In genomic region chr7:105389090-105389650, GRCh38 we compare ENCODE assay signal across 8 cellular contexts. TPM values are rescaled to one million over a fixed set of nuclear protein-coding genes. Genes with fewer than 3 reads are reported as not detected.
A peak's percentile ranks its signal among the peaks of the same experiment; 100 is the strongest.
DNase-seq lines count a peak whose midpoint lies in the region; ATAC-seq and TF ChIP-seq lines count a peak whose summit lies in the region.

No MANE protein-coding gene starts in this region.

- H3K27ac Mint-ChIP-seq in activated T-helper 2 cell treated with anti-CD3 and anti-CD28 coated beads, Interferon-gamma antibody, Interleukin-2, Interleukin-4, amounts not matched to agents 10 μg/mL and 5 μg/mL and 100 μg/mL, durations not matched to agents 14 hours and 24 hours and 36 hours = peak overlapping the region; percentile 95

- intact Hi-C loops in activated T-helper 2 cell treated with anti-CD3 and anti-CD28 coated beads, Interferon-gamma antibody, Interleukin-2, Interleukin-4, amounts not matched to agents 10 μg/mL and 5 μg/mL and 100 μg/mL, durations not matched to agents 14 hours and 24 hours and 36 hours (cut with micrococcal nuclease) = loop anchor here (2.0 to 5.0 kb wide), 2 partner anchors 36 to 92 kb away; no protein-coding TSS in a partner anchor

- TF ChIP-seq CTCF in AG04450 (IDR thresholded peaks at IDR 0.05; ENCODE audit: low read depth, low read length) (0 out of 2 replicates have a peak, but pooled peaks have one; percentile 5), foreskin keratinocyte (conservative IDR thresholded peaks at IDR 0.05) (peak; percentile 11), neutrophil (IDR thresholded peaks at IDR 0.05) (no peak)

- H3K4me3 ChIP-seq in AG04450 (ENCODE audit: low read depth, low read length) = peak overlapping the region; percentile 74
- peak overlapping the region; percentile 53 to 56 for H3K4me3 ChIP-seq in neutrophil (ENCODE audit: low read depth in 1 of 2, low read length in 1 of 2)

- H3K27me3 Mint-ChIP-seq in activated T-helper 2 cell treated with anti-CD3 and anti-CD28 coated beads, Interferon-gamma antibody, Interleukin-2, Interleukin-4, amounts not matched to agents 10 μg/mL and 5 μg/mL and 100 μg/mL, durations not matched to agents 14 hours and 24 hours and 36 hours (ENCODE audit: low read depth) = no peaks in the 10 kb centered on the region

- DNase-seq in AG04450 (ENCODE audit: low read depth, low spot score) = no peak
- peak; percentile 48 for DNase-seq in NCI-H774 (lab: John Stamatoyannopoulos, UW)
- peak; percentile 28 for DNase-seq in activated T-helper 2 cell treated with anti-CD3 and anti-CD28 coated beads, Interferon-gamma antibody, Interleukin-2, Interleukin-4, amounts not matched to agents 10 μg/mL and 5 μg/mL and 100 μg/mL, durations not matched to agents 14 hours and 24 hours and 36 hours (ENCODE audit: low spot score)
- DNase-seq in foreskin keratinocyte = peak; percentile 26 to 47

- peaks cover 20% of the 10 kb centered on the region for H3K4me1 Mint-ChIP-seq in activated T-helper 2 cell treated with anti-CD3 and anti-CD28 coated beads, Interferon-gamma antibody, Interleukin-2, Interleukin-4, amounts not matched to agents 10 μg/mL and 5 μg/mL and 100 μg/mL, durations not matched to agents 14 hours and 24 hours and 36 hours (ENCODE audit: low read depth)

- POLR2A ChIA-PET in AG04450 (lab: Yijun Ruan, JAX) = interaction anchor here (0.8 to 1.7 kb wide), 4 partner anchors 9 to 408 kb away, joined by 3 to 12 read pairs (median 4); partner anchors contain the start of gene KMT2E

- H3K36me3 ChIP-seq in neutrophil = peaks cover 8% of the 10 kb centered on the region

- CTCF ChIA-PET in AG04450 (lab: Charles Lee) = interaction anchor here (0.7 kb wide), 1 partner anchor 83 kb away, joined by 3 read pairs; no protein-coding TSS in a partner anchor

- no peak overlapping the region for H3K27ac ChIP-seq in AG04450 (ENCODE audit: low read depth, low read length)
- no peak overlapping the region for H3K27ac ChIP-seq in foreskin keratinocyte
- H3K27ac ChIP-seq in neutrophil = peak overlapping the region; percentile 86

- no peaks in the 10 kb centered on the region for H3K27me3 ChIP-seq in AG04450 (ENCODE audit: control insufficient read depth, insufficient read depth, low read length)
- no peaks in the 10 kb centered on the region for H3K27me3 ChIP-seq in foreskin keratinocyte
- peaks cover 38% of the 10 kb centered on the region for H3K27me3 ChIP-seq in neutrophil

- H3K4me3 Mint-ChIP-seq in activated T-helper 2 cell treated with anti-CD3 and anti-CD28 coated beads, Interferon-gamma antibody, Interleukin-2, Interleukin-4, amounts not matched to agents 10 μg/mL and 5 μg/mL and 100 μg/mL, durations not matched to agents 14 hours and 24 hours and 36 hours (ENCODE audit: low read depth) = peak overlapping the region; percentile 97

- H3K9me3 ChIP-seq in AG04450 (ENCODE audit: control insufficient read depth, insufficient read depth, low read length) (no peaks in the 10 kb centered on the region), neutrophil (no peaks in the 10 kb centered on the region)

- no peaks in the 10 kb centered on the region for H3K4me1 ChIP-seq in foreskin keratinocyte
- peaks cover 13 to 14% of the 10 kb centered on the region in 2 experiments for H3K4me1 ChIP-seq in neutrophil (ENCODE audit: control insufficient read depth in 1 of 2, insufficient read depth in 1 of 2, low read depth in 1 of 2, low read length in 1 of 2)

- no peaks in the 10 kb centered on the region for H3K9me3 Mint-ChIP-seq in activated T-helper 2 cell treated with anti-CD3 and anti-CD28 coated beads, Interferon-gamma antibody, Interleukin-2, Interleukin-4, amounts not matched to agents 10 μg/mL and 5 μg/mL and 100 μg/mL, durations not matched to agents 14 hours and 24 hours and 36 hours

- H3K36me3 Mint-ChIP-seq in activated T-helper 2 cell treated with anti-CD3 and anti-CD28 coated beads, Interferon-gamma antibody, Interleukin-2, Interleukin-4, amounts not matched to agents 10 μg/mL and 5 μg/mL and 100 μg/mL, durations not matched to agents 14 hours and 24 hours and 36 hours (ENCODE audit: low read depth) = peaks cover 9% of the 10 kb centered on the region

- ATAC-seq in GM18867 (IDR thresholded peaks at IDR 0.05; ENCODE audit: unreplicated experiment) = peak; percentile 28
- peak; percentile 34 for ATAC-seq in HG03196 (IDR thresholded peaks at IDR 0.05; ENCODE audit: unreplicated experiment)
- peak; percentile 71 for ATAC-seq in foreskin keratinocyte
- ATAC-seq in HG03108 (IDR thresholded peaks at IDR 0.05; ENCODE audit: unreplicated experiment) = no peak

RNA-seq across cellular contexts. Expression of gene SRPK2, which starts 0.4 kb away (rescaled TPM):
- polyA plus RNA-seq in AG04450 (2011; rRNA removed) (22.4 and 23.7 TPM in 2 replicates), foreskin keratinocyte (11.7 and 14.2 TPM in 2 replicates)
- polyA minus RNA-seq in AG04450 (2011; rRNA and poly(A)+ RNA removed) = 22.1 and 28.9 TPM in 2 replicates
- total RNA-seq in activated T-helper 2 cell treated with anti-CD3 and anti-CD28 coated beads, Interferon-gamma antibody, Interleukin-2, Interleukin-4, amounts not matched to agents 10 μg/mL and 5 μg/mL and 100 μg/mL, durations not matched to agents 14 hours and 24 hours and 36 hours = 50.9 and 54.7 TPM in 2 replicates
- total RNA-seq in foreskin keratinocyte = 43.1 and 47.0 TPM in 2 replicates
